8 cellular contexts compared by ENCODE assay signal in the genomic region with DNA sequence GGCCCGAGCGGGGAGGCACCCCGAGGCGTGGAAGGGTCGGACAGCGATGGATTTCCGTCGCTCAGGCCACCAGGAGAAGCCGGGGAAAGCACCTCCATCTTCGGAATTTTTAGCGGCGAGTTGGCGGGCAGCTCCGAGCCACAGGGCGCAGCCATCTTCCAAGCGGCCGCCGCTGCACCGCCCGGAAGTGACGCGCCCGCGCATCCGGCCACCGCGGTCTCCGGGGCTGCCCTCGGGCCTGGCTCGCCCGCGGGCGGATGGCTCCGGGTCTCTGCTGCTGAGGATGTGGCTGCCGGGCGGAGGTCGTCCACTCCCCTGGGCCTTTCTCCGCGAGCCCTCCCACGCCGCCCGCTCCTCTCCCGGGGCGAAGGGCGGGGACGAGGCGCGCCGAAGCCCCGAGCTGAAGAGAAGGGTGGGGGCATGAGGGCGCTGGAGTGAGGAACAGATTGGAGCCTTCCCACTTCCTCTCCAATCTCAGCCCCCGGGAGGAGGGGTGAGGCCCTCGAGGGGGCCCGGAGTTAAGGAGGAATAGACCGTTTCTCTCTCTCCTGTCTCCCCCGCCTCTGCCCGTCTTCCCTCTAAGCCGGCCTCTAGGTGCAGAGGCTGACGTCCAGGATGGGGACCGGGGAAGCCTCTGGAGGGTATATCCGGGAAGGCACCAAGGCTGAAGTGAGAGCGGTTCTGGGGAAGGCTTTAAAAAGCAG. TPM values are rescaled to one million over a fixed set of nuclear protein-coding genes. Genes with fewer than 3 reads are reported as not detected.
A peak's percentile ranks its signal among the peaks of the same experiment; 100 is the strongest.
DNase-seq lines count a peak whose midpoint lies in the region; ATAC-seq lines count a peak whose summit lies in the region.

Gene MSANTD2, minus strand, starts transcription at position 181 of the 704 bp plus-strand sequence. Its CDS starts 26 bp downstream, at position 155.

- peak; percentile 76 for ATAC-seq in GM18858 (IDR thresholded peaks at IDR 0.05; ENCODE audit: unreplicated experiment)
- ATAC-seq in HG03064 (IDR thresholded peaks at IDR 0.05; ENCODE audit: low read depth, unreplicated experiment), result peak; percentile 91

- in situ Hi-C loops in ACHN (cut with HindIII; ENCODE audit: low pct_ligation_motif_present, low pct_unique_long_range_greater_than_20kb, low sequenced_read_pairs), result no loop called here

- DNase-seq in ACHN (peak; percentile 81), NCI-H226 (peak; percentile 71), cerebellum (ENCODE audit: low spot score) (peak; percentile 90), kidney glomerular epithelial cell (lab: John Stamatoyannopoulos, UW) (peak; percentile 44)
- peak; percentile 61 for DNase-seq in activated CD4-positive, alpha-beta T cell treated with anti-CD3 and anti-CD28 coated beads for 1 hour
- peak; percentile 21 to 64 for DNase-seq in stimulated activated CD4-positive, alpha-beta T cell treated with anti-CD3 and anti-CD28 coated beads, Interleukin-1b, Interleukin-23, amount 100 ng/mL, for 1 hour (ENCODE audit: low read depth in 2 of 2)

RNA-seq across cellular contexts. Expression of gene MSANTD2, which starts in this region (rescaled TPM):
- total RNA-seq in cerebellum, result 26.4 TPM

Comparison
In these comparisons a context has a peak if more than half of its experiments do, and no peak if none do; other contexts are left out.
1. Peak in every context shown above with its lines: DNase-seq and ATAC-seq.